14 cellular contexts compared by ENCODE assay signal in genomic region chr17:33949100-33949499, GRCh38.
DNase-seq lines count a peak whose midpoint lies in the region; ATAC-seq, FAIRE-seq and TF ChIP-seq lines count a peak whose summit lies in the region.
"Had no signal": no experiment of that assay in that cellular context is flagged by ENCODE, and none has a peak within 500 bp of the region (broad histone marks: within the 10 kb centered on the region; RNA-seq: fewer than 3 reads in every experiment).

No MANE protein-coding gene starts in this region.

- no peak overlapping the region for H3K4me2 ChIP-seq in PC-9

- POLR2A ChIA-PET in PC-9 (lab: Charles Lee; ENCODE audit: unreplicated experiment): no interaction called here

- peaks cover 15% of the 10 kb centered on the region; the same call in 1 of the 2 replicates for H3K27me3 ChIP-seq in PC-9 (ENCODE audit: insufficient read depth, low read depth)

- no peaks in the 10 kb centered on the region for H3F3A ChIP-seq in PC-9 (ENCODE audit: insufficient read depth, low read depth)

- no peaks in the 10 kb centered on the region for H3K79me2 ChIP-seq in PC-9 (ENCODE audit: low read depth)

- ATAC-seq in left colon: no peak
- ATAC-seq: left ventricle myocardium superior had no signal

- no peaks in the 10 kb centered on the region for H4K20me1 ChIP-seq in PC-9 (ENCODE audit: insufficient read depth)

- no peak overlapping the region for H2AFZ ChIP-seq in PC-9

- H3K4me3 ChIP-seq in AG10803 (ENCODE audit: low read length) (no peak overlapping the region), PC-9 (no peak overlapping the region)
- H3K4me3 ChIP-seq: suprapubic skin had no signal

- H3K36me3 ChIP-seq in PC-9 (ENCODE audit: low read depth): no peaks in the 10 kb centered on the region
- H3K36me3 ChIP-seq: suprapubic skin had no signal

- no peak overlapping the region for H3K27ac ChIP-seq in PC-9
- H3K27ac ChIP-seq: suprapubic skin had no signal

- BruUV-seq in PC-9 (replicated peaks; lab: Mats Ljungman, UMichigan): no TSS peak

- CTCF ChIA-PET in PC-9 (lab: Charles Lee): no interaction called here

- FAIRE-seq in frontal cortex (lab: Jason Lieb, UNC): no peak
- FAIRE-seq: GM18507 had no signal

- H3K9me3 ChIP-seq in PC-9 (ENCODE audit: insufficient read depth, low read depth): no peaks in the 10 kb centered on the region
- H3K9me3 ChIP-seq: suprapubic skin had no signal

- in situ Hi-C loops in GM13977 (cut with MboI; ENCODE audit: low pct_unique_long_range_greater_than_20kb, low sequenced_read_pairs, unreplicated experiment): loop anchor here (25.0 kb wide), 1 partner anchor 188 kb away; no protein-coding TSS in a partner anchor

- H3K9me2 ChIP-seq in PC-9 (ENCODE audit: insufficient read depth): no peaks in the 10 kb centered on the region

- no peaks in the 10 kb centered on the region for H3K4me1 ChIP-seq in PC-9 (replicated peaks; ENCODE audit: insufficient read depth)
- H3K4me1 ChIP-seq: suprapubic skin had no signal

- DNase-seq in AG10803 (ENCODE audit: low read depth) (peak; percentile 2), GM13977 (ENCODE audit: low spot score) (no peak), PC-9 (no peak), islet precursor cell (peak; percentile 84), D341Med (ENCODE audit: low spot score) (no peak), retina (no peak), frontal cortex (ENCODE audit: low spot score in 2 of 2) (no peak), left colon (no peak)
- DNase-seq: CD4-positive, alpha-beta memory T cell; left ventricle myocardium superior; posterior cingulate gyrus; Right ventricle myocardium superior had no signal

- intact Hi-C loops in PC-9 (cut with micrococcal nuclease; ENCODE audit: unreplicated experiment) (no loop called here), left colon (cut with DNase I, micrococcal nuclease) (no loop called here)

- peak; percentile 21; the same call in 1 of the 2 replicates for TF ChIP-seq CTCF in AG10803 (conservative IDR thresholded peaks at IDR 0.05; ENCODE audit: low read length)
- TF ChIP-seq CTCF in GM13977 (IDR thresholded peaks at IDR 0.05; ENCODE audit: extremely low read depth, insufficient read depth, missing control alignments): peak; percentile 35
- peak; percentile 43 for TF ChIP-seq CTCF in PC-9 (conservative IDR thresholded peaks at IDR 0.05)

Comparison
In these comparisons a context has a peak if more than half of its experiments do, and no peak if none do; other contexts are left out.
1. DNase-seq: peak in AG10803 (single experiment) and islet precursor cell (single experiment); none in GM13977 (single experiment), PC-9 (0 of 2), D341Med (single experiment), retina (single experiment), frontal cortex (0 of 2) and left colon (0 of 2).
2. Peak in every context shown above with its lines, with median percentiles within 50 percentile points of each other: CTCF ChIP-seq.